ENCODE assay signal across 1 cellular context in genomic region chr14:96204151-96205058, GRCh38.
TF ChIP-seq lines count a peak whose summit lies in the region.

TSS of gene BDKRB2 (plus strand) at chr14:96204839. CDS start at chr14:96237108, 32,269 bp downstream.

TF ChIP-seq in HEK293, 187 proteins besides CTCF, POLR2A, EP300 and RAD21 (continued from another document):
- TF ChIP-seq KLF17 (tag by site-specific recombination; IDR thresholded peaks at IDR 0.05) = peak; percentile 89
- peak; percentile 54; the same call in 1 of the 2 replicates for TF ChIP-seq ZNF76 (tag by site-specific recombination; IDR thresholded peaks at IDR 0.05; ENCODE audit: borderline replicate concordance, low read depth)
- peak; percentile 70 for TF ChIP-seq KLF10 (tag by site-specific recombination; IDR thresholded peaks at IDR 0.05)
- peak; percentile 97 for TF ChIP-seq IKZF3 (tag by site-specific recombination; IDR thresholded peaks at IDR 0.05)
- TF ChIP-seq ZSCAN30 (tag by site-specific recombination; IDR thresholded peaks at IDR 0.05) = peak; percentile 99
- peak; percentile 51; the same call in 1 of the 2 replicates for TF ChIP-seq FEZF1 (tag by site-specific recombination; IDR thresholded peaks at IDR 0.05)
- no peak for TF ChIP-seq ZNF302 (tag by site-specific recombination; IDR thresholded peaks at IDR 0.05; ENCODE audit: low read depth)
- peak; percentile 87 for TF ChIP-seq ZFHX2 (tag by site-specific recombination; conservative IDR thresholded peaks at IDR 0.05)
